ENCODE assay signal across 8 cellular contexts in genomic region chr6:16420715-16421461, GRCh38.
DNase-seq lines count a peak whose midpoint lies in the region; ATAC-seq and TF ChIP-seq lines count a peak whose summit lies in the region.

No MANE protein-coding gene starts in this region.

- TF ChIP-seq EP300 in suprapubic skin (IDR thresholded peaks at IDR 0.05) = no peak
- no peak for TF ChIP-seq EP300 in ovary (IDR thresholded peaks at IDR 0.05)

- intact Hi-C loops in heart right ventricle (cut with DNase I) = no loop called here
- intact Hi-C loops in ovary (cut with DNase I) = no loop called here

- ATAC-seq in GM19351 (IDR thresholded peaks at IDR 0.05; ENCODE audit: unreplicated experiment) (peak; percentile 65), HG03342 (IDR thresholded peaks at IDR 0.05; ENCODE audit: unreplicated experiment) (peak; percentile 61), heart right ventricle (peak in 5 of 8 donors; percentile 35 to 57 (median 49))

- H3K4me3 ChIP-seq in BLaER1 (no peak overlapping the region), heart right ventricle (peak overlapping the region in 1 of 10 donors; percentile 3), suprapubic skin (no peak overlapping the region), ovary (no peak overlapping the region)

- peaks cover 21% of the 10 kb centered on the region for H3K4me1 ChIP-seq in BLaER1
- H3K4me1 ChIP-seq in heart right ventricle = peaks cover 0 to 30% (median 20%) of the 10 kb centered on the region in 9 donors
- peaks cover 25% of the 10 kb centered on the region for H3K4me1 ChIP-seq in suprapubic skin
- H3K4me1 ChIP-seq in ovary (ENCODE audit: insufficient read depth) = peaks cover 5% of the 10 kb centered on the region

- H3K27me3 ChIP-seq in BLaER1 = no peaks in the 10 kb centered on the region
- no peaks in the 10 kb centered on the region for H3K27me3 ChIP-seq in heart right ventricle
- no peaks in the 10 kb centered on the region for H3K27me3 ChIP-seq in suprapubic skin
- H3K27me3 ChIP-seq in ovary = no peaks in the 10 kb centered on the region

- H3K9ac ChIP-seq in BLaER1 = no peak overlapping the region

- H3K27ac ChIP-seq in BLaER1 (peak overlapping the region; percentile 42; the same call in 1 of the 2 replicates), heart right ventricle (peak overlapping the region in 6 of 10 donors; percentile 14 to 82 (median 24)), suprapubic skin (peak overlapping the region; percentile 29), ovary (peak overlapping the region in 1 of 2 donors; percentile 5)

- 50 to 57% methylated on average over 7 of the region's 7 CpGs for WGBS in heart right ventricle, 2 donors
- 51% methylated on average over 7 of the region's 7 CpGs for WGBS in suprapubic skin
- 10 to 17% (median 12%) methylated on average over 7 of the region's 7 CpGs for WGBS in ovary, 3 donors

- H3K36me3 ChIP-seq in BLaER1 (no peaks in the 10 kb centered on the region), heart right ventricle (no peaks in the 10 kb centered on the region), suprapubic skin (no peaks in the 10 kb centered on the region), ovary (no peaks in the 10 kb centered on the region)

- H4K20me1 ChIP-seq in BLaER1 = no peaks in the 10 kb centered on the region

- DNase-seq in activated CD4-positive, CD25-positive, alpha-beta regulatory T cell treated with anti-CD3 and anti-CD28 coated beads, Interleukin-2, amount 50 U/mL, for 72 hours = peak; percentile 46
- DNase-seq in heart right ventricle = no peak
- DNase-seq in suprapubic skin (ENCODE audit: low spot score in 2 of 2) = no peak
- DNase-seq in AML-193 (lab: John Stamatoyannopoulos, UW) = no peak
- no peak for DNase-seq in ovary

- H3K4me2 ChIP-seq in BLaER1 = peak overlapping the region; percentile 70

- TF ChIP-seq POLR2A in suprapubic skin (IDR thresholded peaks at IDR 0.05) = no peak
- TF ChIP-seq POLR2A in ovary (IDR thresholded peaks at IDR 0.05) = no peak

- no peak for TF ChIP-seq CTCF in heart right ventricle (IDR thresholded peaks at IDR 0.05)
- no peak for TF ChIP-seq CTCF in suprapubic skin (IDR thresholded peaks at IDR 0.05)
- no peak for TF ChIP-seq CTCF in ovary (IDR thresholded peaks at IDR 0.05)

- H3K9me3 ChIP-seq in BLaER1 (no peaks in the 10 kb centered on the region), heart right ventricle (no peaks in the 10 kb centered on the region), suprapubic skin (no peaks in the 10 kb centered on the region), ovary (no peaks in the 10 kb centered on the region)
